In the genomic region with DNA sequence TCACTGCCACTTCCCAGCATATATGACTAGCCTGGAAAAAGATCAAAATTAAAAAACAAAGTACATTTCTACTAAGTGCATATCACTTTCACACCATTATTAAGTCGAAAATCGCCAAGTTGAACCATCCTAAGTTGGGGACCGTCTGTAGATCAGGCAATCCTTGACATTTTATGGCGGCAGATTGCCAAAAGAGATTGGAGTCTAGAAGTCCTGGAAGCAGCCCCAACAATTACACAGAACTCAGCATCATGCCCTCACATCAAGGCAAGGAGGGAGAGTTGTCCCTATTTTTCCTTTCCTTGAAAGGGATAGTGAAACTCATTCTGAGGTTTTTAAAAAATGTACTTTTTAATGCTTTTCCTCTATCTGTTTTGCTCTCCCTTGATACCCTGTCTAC, we compare ENCODE assay signal across 28 cellular contexts. TPM values are rescaled to one million over a fixed set of nuclear protein-coding genes. Genes with fewer than 3 reads are reported as not detected.
A peak's percentile ranks its signal among the peaks of the same experiment; 100 is the strongest.
DNase-seq lines count a peak whose midpoint lies in the region; ATAC-seq, FAIRE-seq and TF ChIP-seq lines count a peak whose summit lies in the region.
"Had no signal": no experiment of that assay in that cellular context is flagged by ENCODE, and none has a peak within 500 bp of the region (broad histone marks: within the 10 kb centered on the region; RNA-seq: fewer than 3 reads in every experiment).

No MANE protein-coding gene starts in this region.

- H3K9me3 ChIP-seq in liver (ENCODE audit: control insufficient read depth in 4 of 4, low read length in 3 of 4) (no peaks in the 10 kb centered on the region), HepG2 (ENCODE audit: low read length) (no peaks in the 10 kb centered on the region), prostate gland (no peaks in the 10 kb centered on the region), ovary (peaks cover 0 to 5% of the 10 kb centered on the region in 2 donors)

- POLR2A ChIA-PET in HepG2 (lab: Yijun Ruan, JAX) = interaction anchor here (1.2 kb wide), 1 partner anchor 16 kb away, joined by 3 read pairs; no protein-coding TSS in a partner anchor

- TF ChIP-seq POLR2A in HepG2 (IDR thresholded peaks at IDR 0.05; ENCODE audit: insufficient read depth in 1 of 2, low read depth in 2 of 2, low read length in 2 of 2) (no peak), prostate gland (IDR thresholded peaks at IDR 0.05) (no peak), ovary (IDR thresholded peaks at IDR 0.05) (no peak)

- FAIRE-seq in HepG2 (lab: Jason Lieb, UNC) = no peak
- FAIRE-seq: A204.1, H54 had no signal

- no peak overlapping the region for H3K4me3 ChIP-seq in liver (ENCODE audit: low read depth in 1 of 3, low read length in 3 of 3)
- no peak overlapping the region for H3K4me3 ChIP-seq in HepG2 (replicated peaks in 1 of 3; ENCODE audit: insufficient read depth in 1 of 3, low read depth in 2 of 3, low read length in 3 of 3)
- no peak overlapping the region for H3K4me3 ChIP-seq in prostate gland
- H3K4me3 ChIP-seq in ovary = no peak overlapping the region

- BruUV-seq in HepG2 (replicated peaks; lab: Mats Ljungman, UMichigan) = no TSS peak

- no peaks in the 10 kb centered on the region for H3K36me3 ChIP-seq in liver (ENCODE audit: control insufficient read depth in 4 of 4, insufficient read depth in 3 of 4, low read depth in 1 of 4, low read length in 3 of 4)
- H3K36me3 ChIP-seq in HepG2 (replicated peaks in 1 of 2; ENCODE audit: control insufficient read depth in 1 of 2, insufficient read depth in 2 of 2, low read length in 2 of 2) = no peaks in the 10 kb centered on the region
- no peaks in the 10 kb centered on the region for H3K36me3 ChIP-seq in prostate gland
- H3K36me3 ChIP-seq in ovary = no peaks in the 10 kb centered on the region
- H3K36me3 ChIP-seq: WERI-Rb-1 had no signal

- H3K4me3 Mint-ChIP-seq in stimulated activated naive B cell treated with anti-CD40 and anti-IgM and Interleukin-4, amounts not matched to agents 10 μg/mL and 1 μg/mL and 100 μg/mL, for 72 hours = no peak overlapping the region
- H3K4me3 Mint-ChIP-seq: activated CD4-positive, alpha-beta T cell treated with anti-CD3 and anti-CD28 coated beads, Interleukin-2, amount 10 ng/mL, durations not matched to agents 7 days and 5 days; activated T-cell treated with anti-CD3 and anti-CD28 coated beads, Interleukin-2, amount 50 U/mL, for 72 hours; natural killer cell had no signal

- no peak for TF ChIP-seq RAD21 in liver (IDR thresholded peaks at IDR 0.05)
- TF ChIP-seq RAD21 in HepG2 (CRISPR knock-in tag; IDR thresholded peaks at IDR 0.05) = no peak

- H3K27ac ChIP-seq in liver (ENCODE audit: low read depth in 1 of 2, low read length in 2 of 2) (peak overlapping the region; percentile 40 to 48), HepG2 (ENCODE audit: extremely low read length, insufficient read depth, low read length) (no peak overlapping the region), epithelial cell of prostate (peak overlapping the region; percentile 76), prostate gland (peak overlapping the region; percentile 9 to 21), ovary (no peak overlapping the region)
- H3K27ac ChIP-seq: WERI-Rb-1 had no signal

- H2AFZ ChIP-seq in HepG2 (ENCODE audit: low read length) = no peak overlapping the region

- no peak overlapping the region for H3K27ac Mint-ChIP-seq in stimulated activated naive B cell treated with anti-CD40 and anti-IgM and Interleukin-4, amounts not matched to agents 10 μg/mL and 1 μg/mL and 100 μg/mL, for 72 hours
- H3K27ac Mint-ChIP-seq: activated CD4-positive, alpha-beta T cell treated with anti-CD3 and anti-CD28 coated beads, Interleukin-2, amount 10 ng/mL, durations not matched to agents 7 days and 5 days; activated T-cell treated with anti-CD3 and anti-CD28 coated beads, Interleukin-2, amount 50 U/mL, for 72 hours; natural killer cell had no signal

- peaks cover 41% of the 10 kb centered on the region for H3K79me2 ChIP-seq in HepG2 (ENCODE audit: insufficient read depth, low read length)

- H4K20me1 ChIP-seq in HepG2 (ENCODE audit: insufficient read depth, low read length) = no peaks in the 10 kb centered on the region

- TF ChIP-seq EP300 in HepG2 (IDR thresholded peaks at IDR 0.05; ENCODE audit: low read depth in 2 of 2, low read length in 2 of 2) = no peak
- no peak for TF ChIP-seq EP300 in HepG2 (CRISPR knock-in tag; IDR thresholded peaks at IDR 0.05; ENCODE audit: borderline replicate concordance)
- no peak for TF ChIP-seq EP300 in ovary (IDR thresholded peaks at IDR 0.05)

- intact Hi-C loops in HepG2 (cut with micrococcal nuclease; ENCODE audit: unreplicated experiment) (no loop called here), prostate gland (cut with DNase I) (no loop called here), ovary (cut with DNase I) (no loop called here)

- TF ChIP-seq CTCF in liver (IDR thresholded peaks at IDR 0.05; ENCODE audit: low read depth, low read length, missing input control) (no peak), HepG2 (CRISPR knock-in tag; IDR thresholded peaks at IDR 0.05) (no peak), prostate gland (IDR thresholded peaks at IDR 0.05) (no peak), ovary (IDR thresholded peaks at IDR 0.05) (no peak), omental fat pad (IDR thresholded peaks at IDR 0.05) (no peak)

- no peak overlapping the region for H3K4me2 ChIP-seq in HepG2 (ENCODE audit: low read depth, low read length)

- H3K36me3 Mint-ChIP-seq in stimulated activated naive B cell treated with anti-CD40 and anti-IgM and Interleukin-4, amounts not matched to agents 10 μg/mL and 1 μg/mL and 100 μg/mL, for 72 hours = no peaks in the 10 kb centered on the region

- no peaks in the 10 kb centered on the region for H3K4me1 Mint-ChIP-seq in stimulated activated naive B cell treated with anti-CD40 and anti-IgM and Interleukin-4, amounts not matched to agents 10 μg/mL and 1 μg/mL and 100 μg/mL, for 72 hours
- H3K4me1 Mint-ChIP-seq: activated CD4-positive, alpha-beta T cell treated with anti-CD3 and anti-CD28 coated beads, Interleukin-2, amount 10 ng/mL, durations not matched to agents 7 days and 5 days; natural killer cell had no signal

- no peaks in the 10 kb centered on the region for H3K27me3 ChIP-seq in liver (ENCODE audit: control insufficient read depth in 4 of 4, insufficient read depth in 4 of 4, low read length in 3 of 4)
- no peaks in the 10 kb centered on the region for H3K27me3 ChIP-seq in HepG2 (ENCODE audit: control insufficient read depth in 1 of 2, insufficient read depth in 2 of 2, low read length in 2 of 2)
- H3K27me3 ChIP-seq in prostate gland (replicated peaks; ENCODE audit: insufficient read depth) = no peaks in the 10 kb centered on the region
- no peaks in the 10 kb centered on the region for H3K27me3 ChIP-seq in ovary

- ATAC-seq in HepG2 (no peak), omental fat pad (ENCODE audit: low FRiP score) (no peak)
- no peak for ATAC-seq in stimulated activated naive B cell treated with anti-CD40 and anti-IgM and Interleukin-4, amounts not matched to agents 10 μg/mL and 1 μg/mL and 100 μg/mL, for 72 hours (replicated peaks)
- ATAC-seq: activated T-cell treated with anti-CD3 and anti-CD28 coated beads, Interleukin-2, amount 50 U/mL, for 72 hours; natural killer cell; right cardiac atrium; stimulated activated naive CD8-positive, alpha-beta T cell treated with anti-CD3 and anti-CD28 coated beads, Interleukin-15, Interleukin-2, amounts not matched to agents 100 U/mL and 50 U/mL, for 24 hours had no signal

- DNase-seq in HepG2 (ENCODE audit: low spot score) (no peak), epithelial cell of prostate (ENCODE audit: low read depth, low spot score) (no peak), prostate gland (ENCODE audit: low spot score) (peak; percentile 43), ovary (no peak), DMS53 (lab: John Stamatoyannopoulos, UW) (no peak), omental fat pad (ENCODE audit: low spot score) (no peak)
- DNase-seq in stimulated activated naive B cell treated with anti-CD40 and anti-IgM and Interleukin-4, amounts not matched to agents 10 μg/mL and 1 μg/mL and 100 μg/mL, for 72 hours = no peak
- DNase-seq: activated CD4-positive, alpha-beta T cell treated with anti-CD3 and anti-CD28 coated beads, Interleukin-2, amount 10 ng/mL, durations not matched to agents 7 days and 5 days; activated naive CD4-positive, alpha-beta T cell treated with Interleukin-2 at 50 U/mL for 16 hours; activated T-cell treated with anti-CD3 and anti-CD28 coated beads, Interleukin-2, amount 50 U/mL, for 72 hours; amygdala; DND-41; Karpas-422; midbrain; natural killer cell; NCI-H1048; NCI-H2029 treated with DMSO at 0.1 percent for 48 hours; NCI-H82; right cardiac atrium; Right ventricle myocardium superior; stimulated activated naive CD8-positive, alpha-beta T cell treated with anti-CD3 and anti-CD28 coated beads, Interleukin-15, Interleukin-2, amounts not matched to agents 100 U/mL and 50 U/mL, for 24 hours; WERI-Rb-1 had no signal

- H3K27me3 Mint-ChIP-seq in stimulated activated naive B cell treated with anti-CD40 and anti-IgM and Interleukin-4, amounts not matched to agents 10 μg/mL and 1 μg/mL and 100 μg/mL, for 72 hours = peaks cover 9 to 10% of the 10 kb centered on the region in 2 donors

- in situ Hi-C loops in HepG2 (cut with HindIII; ENCODE audit: extremely low pct_ligation_motif_present, low pct_unique_long_range_greater_than_20kb) = no loop called here

- H3K9ac ChIP-seq in liver (ENCODE audit: low read depth in 1 of 2, low read length in 2 of 2) (no peak overlapping the region), HepG2 (ENCODE audit: insufficient read depth, low read depth, low read length) (no peak overlapping the region)

- CTCF ChIA-PET in HepG2 (lab: Yijun Ruan, JAX; ENCODE audit: low intra/inter-chr PET ratio, low total read pairs) = no interaction called here

- H3K4me1 ChIP-seq in liver (ENCODE audit: control insufficient read depth in 4 of 4, insufficient read depth in 4 of 4, low read length in 3 of 4) (peaks cover 0 to 7% (median 2%) of the 10 kb centered on the region in 4 donors), HepG2 (ENCODE audit: insufficient read depth, low read length) (peaks cover 15% of the 10 kb centered on the region), prostate gland (replicated peaks) (no peaks in the 10 kb centered on the region), ovary (ENCODE audit: insufficient read depth) (peaks cover 2% of the 10 kb centered on the region)

- 83% methylated on average over 4 of the region's 4 CpGs for WGBS in liver
- WGBS in HepG2 (ENCODE audit: low lambda C conversion rate) = 80% methylated on average over 4 of the region's 4 CpGs
- 13% methylated on average over 4 of the region's 4 CpGs for WGBS in prostate gland
- WGBS in ovary, 3 donors = 69 to 77% (median 70%) methylated on average over 4 of the region's 4 CpGs

- peaks cover 5 to 9% of the 10 kb centered on the region in 2 donors for H3K9me3 Mint-ChIP-seq in stimulated activated naive B cell treated with anti-CD40 and anti-IgM and Interleukin-4, amounts not matched to agents 10 μg/mL and 1 μg/mL and 100 μg/mL, for 72 hours
- H3K9me3 Mint-ChIP-seq: activated CD4-positive, alpha-beta T cell treated with anti-CD3 and anti-CD28 coated beads, Interleukin-2, amount 10 ng/mL, durations not matched to agents 7 days and 5 days had no signal

RNA-seq across cellular contexts. Expression of gene SLC22A3, which starts 30.7 kb away (rescaled TPM):
- total RNA-seq in liver (10 to 100 TPM in 1 of 2 donors, 1 to 10 TPM in 1; 7.6 to 40.9 TPM), HepG2 (2016; rRNA removed; fragmentation: Illumina TruSeq; extraction: Trizol) (20.1 and 31.5 TPM in 2 replicates), prostate gland (100 to 1,000 TPM in 1 of 2 donors, 10 to 100 TPM in 1; 50.2 to 118 TPM), ovary (10 to 100 TPM; 18.9 to 42.5 (median 30.5) TPM), omental fat pad (10 to 100 TPM in 3 of 4 donors, 1 to 10 TPM in 1; 6.7 to 14.3 (median 13.2) TPM)
- polyA plus RNA-seq in liver (10 to 100 TPM; 15.4 to 23.5 TPM), HepG2 (2011; rRNA removed) (11.3 and 12.0 TPM in 2 replicates), ovary (10 to 100 TPM; 13.5 to 34.6 TPM)
- total RNA-seq in HepG2 (2016; cell fraction: cytosol; rRNA removed; fragmentation: Illumina TruSeq; extraction: Trizol; ENCODE audit: low read depth) = 45.1 and 49.0 TPM in 2 replicates
- total RNA-seq in HepG2 (2016; cell fraction: insoluble cytoplasmic fraction; rRNA removed; fragmentation: Illumina TruSeq; extraction: Trizol) = 19.7 and 31.7 TPM in 2 replicates
- total RNA-seq in HepG2 (2016; cell fraction: membrane; rRNA removed; fragmentation: Illumina TruSeq; extraction: Trizol) = 30.2 and 35.9 TPM in 2 replicates
- total RNA-seq in HepG2 (2016; cell fraction: nucleus; rRNA removed; fragmentation: Illumina TruSeq; extraction: Trizol) = 43.4 and 49.5 TPM in 2 replicates
- 7.1 and 9.5 TPM in 2 replicates for polyA plus RNA-seq in HepG2 (2011; cell fraction: cytosol; rRNA removed)
- polyA plus RNA-seq in HepG2 (2011; cell fraction: nucleus; rRNA removed) = 27.4 and 27.6 TPM in 2 replicates
- polyA plus RNA-seq in HepG2 (2012) = 15.3 and 16.9 TPM in 2 replicates
- polyA plus RNA-seq in HepG2 (2016; cell fraction: cytosol; fragmentation: Illumina TruSeq; extraction: Trizol; ENCODE audit: low read depth) = 8.5 and 8.8 TPM in 2 replicates
- polyA plus RNA-seq in HepG2 (2016; cell fraction: insoluble cytoplasmic fraction; fragmentation: Illumina TruSeq; extraction: Trizol; ENCODE audit: low read depth) = 22.6 and 23.7 TPM in 2 replicates
- 18.2 and 20.7 TPM in 2 replicates for polyA plus RNA-seq in HepG2 (2016; cell fraction: membrane; fragmentation: Illumina TruSeq; extraction: Trizol; ENCODE audit: low read depth)
- polyA plus RNA-seq in HepG2 (2016; cell fraction: nucleus; fragmentation: Illumina TruSeq; extraction: Trizol; ENCODE audit: insufficient read depth, low read depth) = 80.9 and 84.1 TPM in 2 replicates
- 9.1 and 24.8 TPM in 2 replicates for polyA minus RNA-seq in HepG2 (2011; rRNA and poly(A)+ RNA removed; ENCODE audit: low replicate concordance)
- 10.9 and 11.6 TPM in 2 replicates for polyA minus RNA-seq in HepG2 (2011; cell fraction: cytosol; rRNA and poly(A)+ RNA removed)
- polyA minus RNA-seq in HepG2 (2011; cell fraction: nucleus; rRNA and poly(A)+ RNA removed) = 19.3 and 20.1 TPM in 2 replicates
- total RNA-seq: activated CD4-positive, alpha-beta T cell treated with anti-CD3 and anti-CD28 coated beads, Interleukin-2, amount 10 ng/mL, durations not matched to agents 7 days and 5 days; activated T-cell treated with anti-CD3 and anti-CD28 coated beads, Interleukin-2, amount 50 U/mL, for 72 hours; dermis microvascular lymphatic vessel endothelial cell; natural killer cell; osteocyte had no signal
- polyA plus RNA-seq: BJ had no signal

Comparison
In these comparisons a context has a peak if more than half of its experiments do, and no peak if none do; other contexts are left out.
1. H3K27ac ChIP-seq: peak in liver (2 of 2), epithelial cell of prostate (single experiment) and prostate gland (2 of 2); none in HepG2 (single experiment) and ovary (0 of 2).